34 cellular contexts compared by ENCODE assay signal in genomic region chr17:7367918-7368596, GRCh38. TPM values are rescaled to one million over a fixed set of nuclear protein-coding genes. Genes with fewer than 3 reads are reported as not detected.
"Had no signal": no experiment of that assay in that cellular context is flagged by ENCODE, and none has a peak within 500 bp of the region (broad histone marks: within the 10 kb centered on the region; RNA-seq: fewer than 3 reads in every experiment).

No MANE protein-coding gene starts in this region.

- H3K4me1 Mint-ChIP-seq: activated CD4-positive, alpha-beta memory T cell treated with anti-CD3 and anti-CD28 coated beads, Interleukin-2, amount 10 ng/mL, durations not matched to agents 7 days and 5 days; activated CD4-positive, alpha-beta T cell treated with anti-CD3 and anti-CD28 coated beads, Interleukin-2, amount 10 ng/mL, durations not matched to agents 7 days and 5 days; activated naive CD4-positive, alpha-beta T cell treated with anti-CD3 and anti-CD28 coated beads, Interleukin-2, amount 10 ng/mL, durations not matched to agents 7 days and 5 days; central memory CD8-positive, alpha-beta T cell had no signal

- H3K9me3 ChIP-seq: ascending aorta, esophagus muscularis mucosa, gastrocnemius medialis, heart left ventricle had no signal

- H3K36me3 ChIP-seq: ascending aorta, brain microvascular endothelial cell, esophagus muscularis mucosa, gastrocnemius medialis, heart left ventricle, WERI-Rb-1 had no signal

- H3K4me3 Mint-ChIP-seq: activated CD4-positive, alpha-beta memory T cell treated with anti-CD3 and anti-CD28 coated beads, Interleukin-2, amount 10 ng/mL, durations not matched to agents 7 days and 5 days; activated CD4-positive, alpha-beta T cell treated with anti-CD3 and anti-CD28 coated beads, Interleukin-2, amount 10 ng/mL, durations not matched to agents 7 days and 5 days; activated naive CD4-positive, alpha-beta T cell treated with anti-CD3 and anti-CD28 coated beads, Interleukin-2, amount 10 ng/mL, durations not matched to agents 7 days and 5 days; activated naive CD8-positive, alpha-beta T cell treated with anti-CD3 and anti-CD28 coated beads, Interleukin-2, amount 10 ng/mL, durations not matched to agents 7 days and 5 days; activated T-cell treated with anti-CD3 and anti-CD28 coated beads, Interleukin-2, amount 50 U/mL, for 24 hours; activated T-cell treated with anti-CD3 and anti-CD28 coated beads, Interleukin-2, amount 50 U/mL, for 72 hours; central memory CD8-positive, alpha-beta T cell; T-helper 17 cell; T-helper 2 cell treated with Interferon-gamma antibody and Interleukin-4, amounts not matched to agents 5 μg/mL and 100 μg/mL, for 36 hours had no signal

- H3K4me3 ChIP-seq: ascending aorta, esophagus muscularis mucosa, gastrocnemius medialis, heart left ventricle had no signal

- H3K4me1 ChIP-seq: ascending aorta, esophagus muscularis mucosa, gastrocnemius medialis, heart left ventricle had no signal

- H3K36me3 Mint-ChIP-seq: activated naive CD4-positive, alpha-beta T cell treated with anti-CD3 and anti-CD28 coated beads, Interleukin-2, amount 10 ng/mL, durations not matched to agents 7 days and 5 days; activated naive CD4-positive, alpha-beta T cell treated with anti-CD3 and anti-CD28 coated beads, Interleukin-2, amount 50 U/mL, for 72 hours; activated naive CD8-positive, alpha-beta T cell treated with anti-CD3 and anti-CD28 coated beads, Interleukin-2, amount 10 ng/mL, durations not matched to agents 7 days and 5 days had no signal

- H3K27ac Mint-ChIP-seq: activated CD4-positive, alpha-beta memory T cell treated with anti-CD3 and anti-CD28 coated beads, Interleukin-2, amount 10 ng/mL, durations not matched to agents 7 days and 5 days; activated CD4-positive, alpha-beta T cell treated with anti-CD3 and anti-CD28 coated beads, Interleukin-2, amount 10 ng/mL, durations not matched to agents 7 days and 5 days; activated naive CD4-positive, alpha-beta T cell treated with anti-CD3 and anti-CD28 coated beads, Interleukin-2, amount 10 ng/mL, durations not matched to agents 7 days and 5 days; activated naive CD4-positive, alpha-beta T cell treated with anti-CD3 and anti-CD28 coated beads, Interleukin-2, amount 50 U/mL, for 72 hours; activated naive CD8-positive, alpha-beta T cell treated with anti-CD3 and anti-CD28 coated beads, Interleukin-2, amount 10 ng/mL, durations not matched to agents 7 days and 5 days; activated T-cell treated with anti-CD3 and anti-CD28 coated beads, Interleukin-2, amount 50 U/mL, for 24 hours; activated T-cell treated with anti-CD3 and anti-CD28 coated beads, Interleukin-2, amount 50 U/mL, for 72 hours; T-helper 17 cell; T-helper 2 cell treated with Interferon-gamma antibody and Interleukin-4, amounts not matched to agents 5 μg/mL and 100 μg/mL, for 36 hours had no signal

- H3K27me3 ChIP-seq: ascending aorta, brain microvascular endothelial cell, gastrocnemius medialis had no signal

- ATAC-seq: activated naive CD4-positive, alpha-beta T cell treated with anti-CD3 and anti-CD28 coated beads, Interleukin-2, amount 50 U/mL, for 72 hours; activated T-cell treated with anti-CD3 and anti-CD28 coated beads, Interleukin-2, amount 50 U/mL, for 72 hours; foreskin keratinocyte; gastrocnemius medialis; heart left ventricle; T-helper 17 cell had no signal

- H3K27ac ChIP-seq: ascending aorta, brain microvascular endothelial cell, esophagus muscularis mucosa, foreskin keratinocyte, gastrocnemius medialis, heart left ventricle, WERI-Rb-1 had no signal

- H3K9me3 Mint-ChIP-seq: activated CD4-positive, alpha-beta memory T cell treated with anti-CD3 and anti-CD28 coated beads, Interleukin-2, amount 10 ng/mL, durations not matched to agents 7 days and 5 days; activated CD4-positive, alpha-beta T cell treated with anti-CD3 and anti-CD28 coated beads, Interleukin-2, amount 10 ng/mL, durations not matched to agents 7 days and 5 days; activated naive CD4-positive, alpha-beta T cell treated with anti-CD3 and anti-CD28 coated beads, Interleukin-2, amount 10 ng/mL, durations not matched to agents 7 days and 5 days; activated naive CD4-positive, alpha-beta T cell treated with anti-CD3 and anti-CD28 coated beads, Interleukin-2, amount 50 U/mL, for 72 hours; activated naive CD8-positive, alpha-beta T cell treated with anti-CD3 and anti-CD28 coated beads, Interleukin-2, amount 10 ng/mL, durations not matched to agents 7 days and 5 days; activated T-cell treated with anti-CD3 and anti-CD28 coated beads, Interleukin-2, amount 50 U/mL, for 24 hours; activated T-cell treated with anti-CD3 and anti-CD28 coated beads, Interleukin-2, amount 50 U/mL, for 72 hours; central memory CD8-positive, alpha-beta T cell; T-helper 2 cell treated with Interferon-gamma antibody and Interleukin-4, amounts not matched to agents 5 μg/mL and 100 μg/mL, for 36 hours had no signal

- DNase-seq: activated CD4-positive, alpha-beta memory T cell treated with anti-CD3 and anti-CD28 coated beads, Interleukin-2, amount 10 ng/mL, durations not matched to agents 7 days and 5 days; activated CD4-positive, alpha-beta T cell treated with anti-CD3 and anti-CD28 coated beads for 1 hour; activated CD4-positive, alpha-beta T cell treated with anti-CD3 and anti-CD28 coated beads for 4 hours; activated CD4-positive, alpha-beta T cell treated with anti-CD3 and anti-CD28 coated beads, Interleukin-2, amount 10 ng/mL, durations not matched to agents 7 days and 5 days; activated CD4-positive, alpha-beta T cell treated with anti-CD3 and anti-CD28 coated beads, Interleukin-2, amount 50 U/mL, for 4 hours; activated CD8-positive, alpha-beta memory T cell treated with anti-CD3 and anti-CD28 coated beads, Interleukin-2, amount 50 U/mL, for 48 hours; activated gamma-delta T cell; activated naive CD4-positive, alpha-beta T cell; activated naive CD4-positive, alpha-beta T cell treated with anti-CD3 and anti-CD28 coated beads, Interleukin-2, amount 10 ng/mL, durations not matched to agents 7 days and 5 days; activated naive CD8-positive, alpha-beta T cell treated with anti-CD3 and anti-CD28 coated beads, Interleukin-2, amount 10 ng/mL, durations not matched to agents 7 days and 5 days; activated T-cell treated with anti-CD3 and anti-CD28 coated beads for 4 hours; activated T-cell treated with anti-CD3 and anti-CD28 coated beads, Interleukin-2, amount 50 U/mL, for 24 hours; activated T-cell treated with anti-CD3 and anti-CD28 coated beads, Interleukin-2, amount 50 U/mL, for 72 hours; brain microvascular endothelial cell; cortex of kidney; effector CD8-positive, alpha-beta T cell; erythroblast; foreskin keratinocyte; gastrocnemius medialis; glutamatergic neuron; heart left ventricle; T-helper 1 cell; T-helper 17 cell; T1000; WERI-Rb-1 had no signal

- H3K27me3 Mint-ChIP-seq: activated T-cell treated with anti-CD3 and anti-CD28 coated beads, Interleukin-2, amount 50 U/mL, for 24 hours; central memory CD8-positive, alpha-beta T cell had no signal

RNA-seq across cellular contexts. Expression of gene TMEM95, which starts 13.1 kb away (rescaled TPM):
- total RNA-seq: activated CD4-positive, alpha-beta memory T cell treated with anti-CD3 and anti-CD28 coated beads, Interleukin-2, amount 10 ng/mL, durations not matched to agents 7 days and 5 days; activated naive CD8-positive, alpha-beta T cell treated with anti-CD3 and anti-CD28 coated beads, Interleukin-2, amount 10 ng/mL, durations not matched to agents 7 days and 5 days; ascending aorta; bronchial epithelial cell; cardiac septum; cerebellum; dermis microvascular lymphatic vessel endothelial cell; foreskin keratinocyte; gastrocnemius medialis; heart left ventricle; T-helper 17 cell had no signal
- polyA plus RNA-seq: foreskin keratinocyte, heart left ventricle had no signal
